ENCODE assay signal across 19 cellular contexts in genomic region chr10:94137747-94138146, GRCh38.
DNase-seq lines count a peak whose midpoint lies in the region; ATAC-seq and TF ChIP-seq lines count a peak whose summit lies in the region.
"Had no signal": no experiment of that assay in that cellular context is flagged by ENCODE, and none has a peak within 500 bp of the region (broad histone marks: within the 10 kb centered on the region; RNA-seq: fewer than 3 reads in every experiment).

No MANE protein-coding gene starts in this region.

- peaks cover 7% of the 10 kb centered on the region for H3F3A ChIP-seq in smooth muscle cell (ENCODE audit: low read depth)

- H3K4me3 ChIP-seq in Panc1 (ENCODE audit: low read depth in 2 of 2, low read length in 2 of 2), result no peak overlapping the region
- no peak overlapping the region for H3K4me3 ChIP-seq in fibroblast of the aortic adventitia (ENCODE audit: low read depth, low read length)
- H3K4me3 ChIP-seq in smooth muscle cell, result no peak overlapping the region
- H3K4me3 ChIP-seq: BLaER1, MG63, SJSA1 had no signal

- intact Hi-C loops in Panc1 (cut with micrococcal nuclease; ENCODE audit: unreplicated experiment), result no loop called here

- POLR2A ChIA-PET in Panc1 (lab: Charles Lee), result interaction anchor here (0.5 kb wide), 1 partner anchor 140 kb away, joined by 8 read pairs; no protein-coding TSS in a partner anchor

- no peaks in the 10 kb centered on the region for H3K79me2 ChIP-seq in smooth muscle cell (ENCODE audit: low read depth)

- DNase-seq in EL, result peak; percentile 4
- DNase-seq in Panc1 (ENCODE audit: low read depth, low spot score), result no peak
- DNase-seq in fibroblast of the aortic adventitia (ENCODE audit: low read depth), result peak; percentile 25
- no peak for DNase-seq in smooth muscle cell (lab: John Stamatoyannopoulos, UW; ENCODE audit: unreplicated experiment)
- no peak for DNase-seq in T-helper 9 cell
- DNase-seq in activated naive CD4-positive, alpha-beta T cell (lab: John Stamatoyannopoulos, UW), result no peak
- no peak for DNase-seq in activated T-cell treated with anti-CD3 and anti-CD28 coated beads, Interleukin-2, amount 50 U/mL, for 72 hours
- DNase-seq: CD4-positive, alpha-beta T cell; GDM1; KBM-7; NCI-H2029; NCI-H526; NK-92 treated with Interleukin-12 subunit alpha and Interleukin-12 subunit beta, amount 100 ng/mL, for 24 hours; PC-3 had no signal

- in situ Hi-C loops in Panc1 (cut with HindIII; ENCODE audit: low pct_unique_long_range_greater_than_20kb, low sequenced_read_pairs), result no loop called here

- ATAC-seq in Panc1, result peak; percentile 47; the same call in 1 of the 2 replicates
- ATAC-seq in HG02870 (IDR thresholded peaks at IDR 0.05; ENCODE audit: unreplicated experiment), result no peak
- no peak for ATAC-seq in activated T-cell treated with anti-CD3 and anti-CD28 coated beads, Interleukin-2, amount 50 U/mL, for 72 hours (replicated peaks in 1 of 2)
- ATAC-seq: HepG2, PC-3 had no signal

- TF ChIP-seq CTCF in Panc1 (IDR thresholded peaks at IDR 0.05), result no peak
- TF ChIP-seq CTCF in fibroblast of the aortic adventitia (IDR thresholded peaks at IDR 0.05; ENCODE audit: insufficient read depth, low read length), result no peak
- no peak for TF ChIP-seq CTCF in smooth muscle cell (IDR thresholded peaks at IDR 0.05; ENCODE audit: borderline replicate concordance, insufficient read depth, poor library complexity, severe bottlenecking)

- no TSS peak for BruUV-seq in Panc1 (replicated peaks; lab: Mats Ljungman, UMichigan)

- H3K27me3 ChIP-seq in Panc1 (ENCODE audit: control insufficient read depth, insufficient read depth, low read length) (no peaks in the 10 kb centered on the region), smooth muscle cell (ENCODE audit: low read depth) (no peaks in the 10 kb centered on the region)
- H3K27me3 ChIP-seq: BLaER1, MG63, SJSA1 had no signal

- no peak overlapping the region for H3K27ac ChIP-seq in Panc1 (ENCODE audit: low read length)
- peak overlapping the region; percentile 83 for H3K27ac ChIP-seq in smooth muscle cell (ENCODE audit: low read depth)
- H3K27ac ChIP-seq: BLaER1, SJSA1 had no signal

- CTCF ChIA-PET in Panc1 (lab: Charles Lee), result no interaction called here

- H3K9me3 Mint-ChIP-seq in activated T-cell treated with anti-CD3 and anti-CD28 coated beads, Interleukin-2, amount 50 U/mL, for 72 hours, result no peaks in the 10 kb centered on the region
- H3K9me3 Mint-ChIP-seq: CD4-positive, alpha-beta T cell had no signal

- H2AFZ ChIP-seq in smooth muscle cell (ENCODE audit: low read depth), result no peak overlapping the region

- H4K20me1 ChIP-seq in smooth muscle cell (ENCODE audit: low read depth), result no peaks in the 10 kb centered on the region
- H4K20me1 ChIP-seq: BLaER1 had no signal

- H3K4me1 Mint-ChIP-seq in activated T-cell treated with anti-CD3 and anti-CD28 coated beads, Interleukin-2, amount 50 U/mL, for 72 hours (ENCODE audit: low read depth), result no peaks in the 10 kb centered on the region

- H3K36me3 Mint-ChIP-seq in activated T-cell treated with anti-CD3 and anti-CD28 coated beads, Interleukin-2, amount 50 U/mL, for 72 hours (ENCODE audit: insufficient read depth in 2 of 2), result no peaks in the 10 kb centered on the region

- WGBS in smooth muscle cell (ENCODE audit: low lambda C conversion rate), result 35% methylated on average over 2 of the region's 2 CpGs

- no peaks in the 10 kb centered on the region for H3K9me3 ChIP-seq in Panc1 (ENCODE audit: control insufficient read depth, insufficient read depth, low read depth, low read length)
- H3K9me3 ChIP-seq in smooth muscle cell (replicated peaks; ENCODE audit: low read depth), result no peaks in the 10 kb centered on the region
- H3K9me3 ChIP-seq: BLaER1, MG63, SJSA1 had no signal

- no peak overlapping the region for H3K4me2 ChIP-seq in smooth muscle cell
- H3K4me2 ChIP-seq: BLaER1 had no signal

- no peak overlapping the region for H3K9ac ChIP-seq in smooth muscle cell (ENCODE audit: low read depth)
- H3K9ac ChIP-seq: BLaER1 had no signal

- H3K27ac Mint-ChIP-seq in activated T-cell treated with anti-CD3 and anti-CD28 coated beads, Interleukin-2, amount 50 U/mL, for 72 hours, result no peak overlapping the region
- H3K27ac Mint-ChIP-seq: CD4-positive, alpha-beta T cell had no signal

- no peak overlapping the region for H3K4me3 Mint-ChIP-seq in activated T-cell treated with anti-CD3 and anti-CD28 coated beads, Interleukin-2, amount 50 U/mL, for 72 hours
- H3K4me3 Mint-ChIP-seq: CD4-positive, alpha-beta T cell had no signal

- H3K4me1 ChIP-seq in Panc1 (ENCODE audit: control insufficient read depth, insufficient read depth, low read length), result no peaks in the 10 kb centered on the region
- no peaks in the 10 kb centered on the region for H3K4me1 ChIP-seq in smooth muscle cell (ENCODE audit: low read depth)
- H3K4me1 ChIP-seq: BLaER1, SJSA1 had no signal

- H3K36me3 ChIP-seq in Panc1 (ENCODE audit: control insufficient read depth, insufficient read depth, low read length) (no peaks in the 10 kb centered on the region), smooth muscle cell (ENCODE audit: low read depth) (no peaks in the 10 kb centered on the region)
- H3K36me3 ChIP-seq: BLaER1 had no signal

- H3K27me3 Mint-ChIP-seq in activated T-cell treated with anti-CD3 and anti-CD28 coated beads, Interleukin-2, amount 50 U/mL, for 72 hours (ENCODE audit: low read depth), result no peaks in the 10 kb centered on the region

Comparison
In these comparisons a context has a peak if more than half of its experiments do, and no peak if none do; other contexts are left out.
1. DNase-seq: peak in EL (single experiment) and fibroblast of the aortic adventitia (single experiment); none in Panc1 (single experiment), smooth muscle cell (single experiment), T-helper 9 cell (single experiment), activated naive CD4-positive, alpha-beta T cell (0 of 4) and activated T-cell treated with anti-CD3 and anti-CD28 coated beads, Interleukin-2, amount 50 U/mL, for 72 hours (0 of 2).